ENCODE assay signal across 28 cellular contexts in the genomic region with DNA sequence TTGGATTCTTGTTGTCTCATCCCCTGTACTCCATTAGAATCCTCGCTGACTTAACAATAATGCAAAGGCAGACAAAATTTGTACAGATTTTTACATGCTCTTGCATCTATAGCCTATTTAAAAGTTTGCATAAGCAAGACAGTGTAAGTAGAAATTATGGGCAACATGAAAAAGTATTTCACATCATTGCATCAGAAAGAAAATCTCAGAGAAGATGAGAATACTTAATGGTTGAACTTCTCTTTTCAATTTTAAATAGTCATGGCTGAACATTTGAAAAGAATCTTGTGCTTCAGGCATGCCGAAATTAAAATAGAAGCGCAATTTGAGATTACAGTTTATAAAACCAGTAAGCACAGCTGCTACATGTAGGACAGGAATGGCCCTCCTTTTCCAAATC.
"Had no signal": no experiment of that assay in that cellular context is flagged by ENCODE, and none has a peak within 500 bp of the region (broad histone marks: within the 10 kb centered on the region; RNA-seq: fewer than 3 reads in every experiment).

No MANE protein-coding gene starts in this region.

- H3K4me1 Mint-ChIP-seq: activated B cell treated with CpG ODN at 0.5 μM for 24 hours; activated CD8-positive, alpha-beta memory T cell treated with anti-CD3 and anti-CD28 coated beads, Interleukin-2, amount 10 ng/mL, durations not matched to agents 7 days and 5 days had no signal

- ATAC-seq: activated CD8-positive, alpha-beta memory T cell treated with anti-CD3 and anti-CD28 coated beads, Interleukin-2, amount 10 ng/mL, durations not matched to agents 7 days and 5 days; activated CD8-positive, alpha-beta T cell treated with anti-CD3 and anti-CD28 coated beads, Interleukin-2, amount 10 ng/mL, durations not matched to agents 7 days and 5 days; activated naive CD4-positive, alpha-beta T cell treated with anti-CD3 and anti-CD28 coated beads, Interleukin-2, amount 50 U/mL, for 72 hours; body of pancreas; heart left ventricle; right cardiac atrium had no signal

- DNase-seq: activated B cell treated with CpG ODN at 0.5 μM for 24 hours; activated CD4-positive, alpha-beta T cell treated with anti-CD3 and anti-CD28 coated beads, Interleukin-2, amount 50 U/mL, for 1 hour; activated CD8-positive, alpha-beta memory T cell treated with anti-CD3 and anti-CD28 coated beads, Interleukin-2, amount 10 ng/mL, durations not matched to agents 7 days and 5 days; activated CD8-positive, alpha-beta T cell treated with anti-CD3 and anti-CD28 coated beads, Interleukin-2, amount 10 ng/mL, durations not matched to agents 7 days and 5 days; activated T-cell treated with anti-CD3 and anti-CD28 coated beads, Interleukin-2, amount 50 U/mL, for 48 hours; aorta; body of pancreas; cerebellar nuclear complex; dorsolateral prefrontal cortex; effector memory CD4-positive, alpha-beta T cell; heart left ventricle; left ventricle myocardium inferior; mesendoderm; posterior cingulate gyrus; right cardiac atrium; stimulated activated CD4-positive, alpha-beta T cell treated with anti-CD3 and anti-CD28 coated beads, Interleukin-2, amount 100 ng/mL, for 48 hours; stimulated activated naive CD4-positive, alpha-beta T cell treated with Interleukin-2 at 50 U/mL for 16 hours; T-helper 1 cell; trophoblast cell; uterus had no signal

- H3K4me3 Mint-ChIP-seq: activated B cell treated with CpG ODN at 0.5 μM for 24 hours; activated CD8-positive, alpha-beta memory T cell treated with anti-CD3 and anti-CD28 coated beads, Interleukin-2, amount 10 ng/mL, durations not matched to agents 7 days and 5 days; activated CD8-positive, alpha-beta T cell treated with anti-CD3 and anti-CD28 coated beads, Interleukin-2, amount 10 ng/mL, durations not matched to agents 7 days and 5 days; nephron; T-helper 2 cell treated with Interferon-gamma antibody and Interleukin-4, amounts not matched to agents 5 μg/mL and 100 μg/mL, for 36 hours had no signal

- H3K27ac Mint-ChIP-seq: activated B cell treated with CpG ODN at 0.5 μM for 24 hours; activated CD8-positive, alpha-beta memory T cell treated with anti-CD3 and anti-CD28 coated beads, Interleukin-2, amount 10 ng/mL, durations not matched to agents 7 days and 5 days; activated CD8-positive, alpha-beta T cell treated with anti-CD3 and anti-CD28 coated beads, Interleukin-2, amount 10 ng/mL, durations not matched to agents 7 days and 5 days; activated naive CD4-positive, alpha-beta T cell treated with anti-CD3 and anti-CD28 coated beads, Interleukin-2, amount 50 U/mL, for 72 hours; activated T-helper 2 cell treated with anti-CD3 and anti-CD28 coated beads, Interferon-gamma antibody, Interleukin-2, Interleukin-4, amounts not matched to agents 10 μg/mL and 5 μg/mL and 100 μg/mL, durations not matched to agents 14 hours and 24 hours and 36 hours; nephron; T-helper 2 cell treated with Interferon-gamma antibody and Interleukin-4, amounts not matched to agents 5 μg/mL and 100 μg/mL, for 36 hours had no signal

- H3K9me3 Mint-ChIP-seq: activated T-helper 2 cell treated with anti-CD3 and anti-CD28 coated beads, Interferon-gamma antibody, Interleukin-2, Interleukin-4, amounts not matched to agents 10 μg/mL and 5 μg/mL and 100 μg/mL, durations not matched to agents 14 hours and 24 hours and 36 hours had no signal

- H3K27me3 ChIP-seq: body of pancreas, cardiac muscle cell, dorsolateral prefrontal cortex, heart left ventricle, uterus had no signal

- H3K4me3 ChIP-seq: body of pancreas, cardiac muscle cell, coronary artery, dorsolateral prefrontal cortex, heart left ventricle, left ventricle myocardium inferior, lung, thoracic aorta, uterus had no signal

- H3K36me3 Mint-ChIP-seq: activated CD8-positive, alpha-beta memory T cell treated with anti-CD3 and anti-CD28 coated beads, Interleukin-2, amount 10 ng/mL, durations not matched to agents 7 days and 5 days had no signal

- H3K9me3 ChIP-seq: body of pancreas, thoracic aorta, uterus had no signal

- H3K27ac ChIP-seq: body of pancreas, cardiac muscle cell, coronary artery, heart left ventricle, left ventricle myocardium inferior, thoracic aorta, uterus had no signal

- H3K36me3 ChIP-seq: cardiac muscle cell, heart left ventricle, left ventricle myocardium inferior, thoracic aorta, uterus had no signal

- H3K4me1 ChIP-seq: body of pancreas, uterus had no signal
